ENCODE assay signal across 17 cellular contexts in genomic region chr2:216583157-216583556, GRCh38. TPM values are rescaled to one million over a fixed set of nuclear protein-coding genes. Genes with fewer than 3 reads are reported as not detected.
DNase-seq lines count a peak whose midpoint lies in the region; ATAC-seq lines count a peak whose summit lies in the region.
"Had no signal": no experiment of that assay in that cellular context is flagged by ENCODE, and none has a peak within 500 bp of the region (broad histone marks: within the 10 kb centered on the region; RNA-seq: fewer than 3 reads in every experiment).

No MANE protein-coding gene starts in this region.

- no peak overlapping the region for H3K4me3 Mint-ChIP-seq in CD4-positive, alpha-beta memory T cell
- H3K4me3 Mint-ChIP-seq in activated CD8-positive, alpha-beta T cell treated with anti-CD3 and anti-CD28 coated beads, Interleukin-2, amount 10 ng/mL, durations not matched to agents 7 days and 5 days: no peak overlapping the region
- H3K4me3 Mint-ChIP-seq: IgD-negative memory B cell had no signal

- H3K4me3 ChIP-seq in CD4-positive, alpha-beta memory T cell (ENCODE audit: low read length in 2 of 2): no peak overlapping the region
- H3K4me3 ChIP-seq: gastrocnemius medialis, suprapubic skin had no signal

- H3K27ac ChIP-seq in CD4-positive, alpha-beta memory T cell (ENCODE audit: low read depth, low read length): no peak overlapping the region
- H3K27ac ChIP-seq: gastrocnemius medialis, suprapubic skin had no signal

- H3K27me3 ChIP-seq in CD4-positive, alpha-beta memory T cell (ENCODE audit: insufficient read depth, low read length): peaks cover 3% of the 10 kb centered on the region
- H3K27me3 ChIP-seq: gastrocnemius medialis, suprapubic skin had no signal

- no peaks in the 10 kb centered on the region for H3K36me3 Mint-ChIP-seq in CD4-positive, alpha-beta memory T cell
- no peaks in the 10 kb centered on the region for H3K36me3 Mint-ChIP-seq in activated CD8-positive, alpha-beta T cell treated with anti-CD3 and anti-CD28 coated beads, Interleukin-2, amount 10 ng/mL, durations not matched to agents 7 days and 5 days (ENCODE audit: low read depth)
- H3K36me3 Mint-ChIP-seq: IgD-negative memory B cell had no signal

- peaks cover 19 to 32% of the 10 kb centered on the region in 2 donors for H3K27me3 Mint-ChIP-seq in CD4-positive, alpha-beta memory T cell
- peaks cover 35% of the 10 kb centered on the region for H3K27me3 Mint-ChIP-seq in activated CD8-positive, alpha-beta T cell treated with anti-CD3 and anti-CD28 coated beads, Interleukin-2, amount 10 ng/mL, durations not matched to agents 7 days and 5 days (ENCODE audit: low read depth)

- ATAC-seq in activated CD8-positive, alpha-beta T cell treated with anti-CD3 and anti-CD28 coated beads, Interleukin-2, amount 10 ng/mL, durations not matched to agents 7 days and 5 days: no peak
- ATAC-seq: gastrocnemius medialis had no signal

- H3K4me1 ChIP-seq in CD4-positive, alpha-beta memory T cell (ENCODE audit: insufficient read depth, low read length): no peaks in the 10 kb centered on the region
- H3K4me1 ChIP-seq: gastrocnemius medialis, suprapubic skin had no signal

- DNase-seq in AG08396 (ENCODE audit: low spot score) (peak; percentile 68), HK-2 (ENCODE audit: unreplicated experiment) (peak; percentile 6), astrocyte of the hippocampus (ENCODE audit: low read depth, low spot score) (peak; percentile 90), iris pigment epithelial cell (ENCODE audit: low read depth) (peak; percentile 92), C1 segment of cervical spinal cord (lab: John Stamatoyannopoulos, UW) (no peak)
- no peak for DNase-seq in CD4-positive, alpha-beta memory T cell
- no peak for DNase-seq in activated naive CD4-positive, alpha-beta T cell treated with Interleukin-2 at 50 U/mL for 16 hours
- no peak for DNase-seq in activated CD8-positive, alpha-beta T cell treated with anti-CD3 and anti-CD28 coated beads, Interleukin-2, amount 10 ng/mL, durations not matched to agents 7 days and 5 days
- DNase-seq: activated CD8-positive, alpha-beta memory T cell treated with anti-CD3 and anti-CD28 coated beads, Interleukin-2, amount 50 U/mL, for 4 hours; DND-41; gastrocnemius medialis; NCI-H1048; posterior cingulate gyrus; stimulated activated CD4-positive, alpha-beta T cell treated with anti-CD3 and anti-CD28 coated beads, Interleukin-15, amount 100 ng/mL, for 24 hours; SW 1271 had no signal

- intact Hi-C loops in CD4-positive, alpha-beta memory T cell (cut with micrococcal nuclease): no loop called here

- H3K9me3 ChIP-seq in CD4-positive, alpha-beta memory T cell (ENCODE audit: control insufficient read depth in 1 of 2, low read length in 2 of 2): no peaks in the 10 kb centered on the region
- H3K9me3 ChIP-seq: gastrocnemius medialis, suprapubic skin had no signal

- peaks cover 0 to 16% (median under 1%) of the 10 kb centered on the region in 8 donors for H3K9me3 Mint-ChIP-seq in CD4-positive, alpha-beta memory T cell
- H3K9me3 Mint-ChIP-seq in activated CD8-positive, alpha-beta T cell treated with anti-CD3 and anti-CD28 coated beads, Interleukin-2, amount 10 ng/mL, durations not matched to agents 7 days and 5 days (ENCODE audit: insufficient read depth): no peaks in the 10 kb centered on the region

- no peaks in the 10 kb centered on the region for H3K36me3 ChIP-seq in CD4-positive, alpha-beta memory T cell (ENCODE audit: insufficient read depth, low read length)
- H3K36me3 ChIP-seq: gastrocnemius medialis, suprapubic skin had no signal

- no peaks in the 10 kb centered on the region for H3K4me1 Mint-ChIP-seq in CD4-positive, alpha-beta memory T cell
- peaks cover 3% of the 10 kb centered on the region for H3K4me1 Mint-ChIP-seq in activated CD8-positive, alpha-beta T cell treated with anti-CD3 and anti-CD28 coated beads, Interleukin-2, amount 10 ng/mL, durations not matched to agents 7 days and 5 days (ENCODE audit: low read depth)

- H3K27ac Mint-ChIP-seq in CD4-positive, alpha-beta memory T cell: no peak overlapping the region
- no peak overlapping the region for H3K27ac Mint-ChIP-seq in activated CD8-positive, alpha-beta T cell treated with anti-CD3 and anti-CD28 coated beads, Interleukin-2, amount 10 ng/mL, durations not matched to agents 7 days and 5 days
- H3K27ac Mint-ChIP-seq: IgD-negative memory B cell had no signal

- CTCF ChIA-PET in CD4-positive, alpha-beta memory T cell (lab: Charles Lee; ENCODE audit: partially characterized antibody): no interaction called here
- CTCF ChIA-PET in activated CD8-positive, alpha-beta T cell treated with anti-CD3 and anti-CD28 coated beads, Interleukin-2, amount 10 ng/mL, durations not matched to agents 7 days and 5 days (lab: Charles Lee): no interaction called here

- POLR2A ChIA-PET in CD4-positive, alpha-beta memory T cell (lab: Charles Lee; ENCODE audit: partially characterized antibody): no interaction called here
- POLR2A ChIA-PET in activated CD8-positive, alpha-beta T cell treated with anti-CD3 and anti-CD28 coated beads, Interleukin-2, amount 10 ng/mL, durations not matched to agents 7 days and 5 days (lab: Charles Lee): no interaction called here

RNA-seq across cellular contexts. Expression of gene IGFBP2, which starts 50.1 kb away (rescaled TPM):
- not detected for total RNA-seq in CD4-positive, alpha-beta memory T cell
- not detected for polyA plus RNA-seq in CD4-positive, alpha-beta memory T cell
- total RNA-seq in activated CD8-positive, alpha-beta T cell treated with anti-CD3 and anti-CD28 coated beads, Interleukin-2, amount 10 ng/mL, durations not matched to agents 7 days and 5 days: 10 to 100 TPM; 74.7 to 75.5 TPM
- polyA plus RNA-seq: IgD-negative memory B cell had no signal

Comparison
In these comparisons a context has a peak if more than half of its experiments do, and no peak if none do; other contexts are left out.
1. DNase-seq: peak in AG08396 (single experiment), HK-2 (single experiment), astrocyte of the hippocampus (single experiment) and iris pigment epithelial cell (single experiment); none in C1 segment of cervical spinal cord (0 of 14), CD4-positive, alpha-beta memory T cell (0 of 5), activated naive CD4-positive, alpha-beta T cell treated with Interleukin-2 at 50 U/mL for 16 hours (single experiment) and activated CD8-positive, alpha-beta T cell treated with anti-CD3 and anti-CD28 coated beads, Interleukin-2, amount 10 ng/mL, durations not matched to agents 7 days and 5 days (single experiment).
2. RNA of gene IGFBP2, which starts 50.1 kb away (total RNA-seq): 74.7 to 75.5 TPM in activated CD8-positive, alpha-beta T cell treated with anti-CD3 and anti-CD28 coated beads, Interleukin-2, amount 10 ng/mL, durations not matched to agents 7 days and 5 days; not detected in CD4-positive, alpha-beta memory T cell; every median in the first group is over 10 times any median in the second.